Comparison of ENCODE assay signal across 7 cellular contexts in the genomic region with DNA sequence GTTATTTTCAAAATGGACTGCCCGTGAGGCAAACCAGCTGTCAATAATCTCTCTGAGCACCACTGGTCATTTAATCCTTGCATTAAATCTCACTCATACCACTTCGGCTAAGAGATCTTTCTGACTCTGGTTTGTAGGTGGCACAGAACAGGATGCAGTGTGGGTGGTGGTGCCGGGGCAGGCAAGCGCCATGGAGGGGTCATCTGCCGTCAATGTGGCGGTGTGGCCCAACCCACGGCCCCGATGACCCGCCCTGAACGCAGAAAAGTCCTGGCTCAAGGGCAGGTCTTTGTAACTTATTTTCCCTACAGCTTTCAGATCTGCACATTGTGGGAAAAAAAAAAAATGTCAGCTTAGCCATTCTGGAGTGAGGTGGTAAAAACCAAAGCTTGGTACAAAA.
"Had no signal": no experiment of that assay in that cellular context is flagged by ENCODE, and none has a peak within 500 bp of the region (broad histone marks: within the 10 kb centered on the region; RNA-seq: fewer than 3 reads in every experiment).

No MANE protein-coding gene starts in this region.

- H3K36me3 Mint-ChIP-seq: IgD-negative memory B cell had no signal

- H3K4me1 Mint-ChIP-seq: IgD-negative memory B cell had no signal

- H3K4me3 Mint-ChIP-seq: GM23338, IgD-negative memory B cell had no signal

- H3K27ac ChIP-seq: HL-60 had no signal

- DNase-seq: H9, HCEC 1CT, KBM-7 had no signal

- H3K4me3 ChIP-seq: GM23338 had no signal

- H3K9me3 Mint-ChIP-seq: GM23338, H9, IgD-negative memory B cell had no signal

- H3K27ac Mint-ChIP-seq: GM23338, H9, IgD-negative memory B cell had no signal

- ATAC-seq: HepG2 had no signal
